8 cellular contexts compared by ENCODE assay signal in the genomic region with DNA sequence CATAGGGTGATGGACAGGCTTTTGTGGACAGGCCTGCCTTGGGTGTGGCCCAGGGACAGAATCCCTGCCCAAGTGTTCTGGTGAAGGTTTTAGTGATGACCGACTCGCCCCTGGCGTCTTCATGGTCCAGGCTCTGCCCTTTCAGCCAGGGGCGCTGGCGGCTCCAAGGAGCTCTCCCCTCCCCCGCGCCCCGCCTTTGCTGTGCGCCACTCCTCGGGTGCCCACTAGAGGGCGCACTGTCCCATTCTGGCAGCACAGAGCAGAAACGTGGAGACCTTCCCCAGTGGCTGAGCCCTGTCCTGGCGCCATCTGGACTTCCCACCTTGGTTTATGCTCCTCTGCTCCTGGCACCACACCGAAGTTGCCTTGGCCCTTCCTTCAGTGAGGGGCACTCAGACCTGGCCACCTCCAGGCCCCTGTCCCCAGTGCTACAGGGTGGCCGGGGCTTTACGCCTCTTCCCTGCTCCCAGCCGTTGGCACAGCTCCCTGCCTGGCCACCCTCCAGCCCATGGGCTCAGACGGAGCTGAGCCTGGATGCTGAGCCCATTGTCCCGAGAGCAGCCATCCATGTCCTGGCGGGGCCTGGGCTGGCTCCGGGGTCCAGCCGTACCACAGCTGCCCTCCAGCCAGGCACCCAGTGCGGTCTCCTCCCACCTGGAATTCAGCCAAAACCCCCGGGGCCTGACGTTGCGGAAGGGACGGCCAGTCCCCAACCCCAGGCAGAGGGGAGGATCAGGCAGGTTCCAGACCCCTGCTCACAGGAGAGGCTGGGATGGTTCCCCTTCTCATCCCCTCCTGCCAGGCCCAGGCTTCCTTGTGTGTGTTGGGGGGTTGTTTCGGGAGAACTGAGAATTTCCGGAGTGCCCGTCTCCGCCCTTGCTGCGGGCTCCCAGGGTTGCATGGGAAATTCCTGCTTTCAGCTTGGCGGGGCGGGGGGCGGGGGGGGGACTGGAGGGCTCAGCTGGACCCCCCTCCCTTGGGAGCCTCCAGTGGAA. TPM values are rescaled to one million over a fixed set of nuclear protein-coding genes. Genes with fewer than 3 reads are reported as not detected.
DNase-seq lines count a peak whose midpoint lies in the region; ATAC-seq and TF ChIP-seq lines count a peak whose summit lies in the region.

No MANE protein-coding gene starts in this region.

- no peaks in the 10 kb centered on the region for H3K9me2 ChIP-seq in PC-3 (replicated peaks; ENCODE audit: low read length)

- POLR2A ChIA-PET in CD4-positive, alpha-beta memory T cell (lab: Charles Lee; ENCODE audit: partially characterized antibody), result interaction anchor here (0.6 to 8.3 kb wide), 27 partner anchors 9 to 680 kb away, joined by 3 to 346 read pairs (median 4); partner anchors contain the start of genes BRF1, GPR132, PACS2 and TEDC1
- POLR2A ChIA-PET in PC-3 (lab: Charles Lee; ENCODE audit: unreplicated experiment), result interaction anchor here (0.6 to 1.8 kb wide), 3 partner anchors 9 to 59 kb away, joined by 3 to 18 read pairs (median 7); no protein-coding TSS in a partner anchor

- H3K36me3 Mint-ChIP-seq in CD4-positive, alpha-beta memory T cell, result peaks cover 0 to 13% of the 10 kb centered on the region in 2 donors
- H3K36me3 Mint-ChIP-seq in stimulated activated effector memory CD8-positive, alpha-beta T cell treated with anti-CD3 and anti-CD28 coated beads, Interleukin-12 subunit alpha, Interleukin-12 subunit beta, amount 100 ng/mL, for 72 hours, result peaks cover 34% of the 10 kb centered on the region

- H3K27ac Mint-ChIP-seq in CD4-positive, alpha-beta memory T cell, result peak overlapping the region; percentile 96 to 100 (median 100)
- H3K27ac Mint-ChIP-seq in stimulated activated effector memory CD8-positive, alpha-beta T cell treated with anti-CD3 and anti-CD28 coated beads, Interleukin-12 subunit alpha, Interleukin-12 subunit beta, amount 100 ng/mL, for 72 hours, result peak overlapping the region; percentile 100

- peak overlapping the region; percentile 83 to 92 (median 86) for H3K4me3 Mint-ChIP-seq in CD4-positive, alpha-beta memory T cell
- H3K4me3 Mint-ChIP-seq in stimulated activated effector memory CD8-positive, alpha-beta T cell treated with anti-CD3 and anti-CD28 coated beads, Interleukin-12 subunit alpha, Interleukin-12 subunit beta, amount 100 ng/mL, for 72 hours, result peak overlapping the region; percentile 73

- ATAC-seq in GM21447 (IDR thresholded peaks at IDR 0.05; ENCODE audit: unreplicated experiment) (peak; percentile 51), PC-3 (peak; percentile 44), esophagus mucosa (peak; percentile 71)
- peak; percentile 68 for ATAC-seq in stimulated activated effector memory CD8-positive, alpha-beta T cell treated with anti-CD3 and anti-CD28 coated beads, Interleukin-12 subunit alpha, Interleukin-12 subunit beta, amount 100 ng/mL, for 72 hours

- BruUV-seq in PC-3 (replicated peaks; lab: Mats Ljungman, UMichigan), result TSS peak; percentile 75

- peaks cover 8% of the 10 kb centered on the region for H3K79me2 ChIP-seq in PC-3 (ENCODE audit: low read length)

- H3K4me2 ChIP-seq in PC-3 (ENCODE audit: low read length), result peak overlapping the region; percentile 99

- peaks cover 82% of the 10 kb centered on the region for H3K4me1 ChIP-seq in CD4-positive, alpha-beta memory T cell (ENCODE audit: insufficient read depth, low read length)
- peaks cover 48% of the 10 kb centered on the region for H3K4me1 ChIP-seq in PC-3 (ENCODE audit: insufficient read depth, low read length)

- H3K36me3 ChIP-seq in CD4-positive, alpha-beta memory T cell (ENCODE audit: insufficient read depth, low read length), result no peaks in the 10 kb centered on the region
- no peaks in the 10 kb centered on the region for H3K36me3 ChIP-seq in PC-3 (ENCODE audit: low read depth, low read length)

- no peaks in the 10 kb centered on the region for H4K20me1 ChIP-seq in PC-3 (ENCODE audit: low read length)

- H3K27me3 Mint-ChIP-seq in CD4-positive, alpha-beta memory T cell, result no peaks in the 10 kb centered on the region

- DNase-seq in CD4-positive, alpha-beta memory T cell, result peak; percentile 89 to 95 (median 90)
- peak; percentile 62 for DNase-seq in Jurkat, Clone E6-1 (ENCODE audit: low read depth, low spot score)
- DNase-seq in PC-3 (peak; percentile 90), myocyte (ENCODE audit: low read depth) (peak; percentile 92)
- peak; percentile 97 to 98 for DNase-seq in activated T-cell treated with anti-CD3 and anti-CD28 coated beads, Interleukin-2, amount 50 U/mL, for 48 hours
- DNase-seq in stimulated activated effector memory CD8-positive, alpha-beta T cell treated with anti-CD3 and anti-CD28 coated beads, Interleukin-12 subunit alpha, Interleukin-12 subunit beta, amount 100 ng/mL, for 72 hours (ENCODE audit: low spot score in 2 of 2), result peak; percentile 98

- H3K9ac ChIP-seq in PC-3 (ENCODE audit: low read length), result peak overlapping the region; percentile 100

- no peaks in the 10 kb centered on the region for H3F3A ChIP-seq in PC-3 (ENCODE audit: low read length, unreplicated experiment)

- H3K9me3 Mint-ChIP-seq in CD4-positive, alpha-beta memory T cell, result peaks cover 0 to 7% (median 0%) of the 10 kb centered on the region in 8 donors
- H3K9me3 Mint-ChIP-seq in stimulated activated effector memory CD8-positive, alpha-beta T cell treated with anti-CD3 and anti-CD28 coated beads, Interleukin-12 subunit alpha, Interleukin-12 subunit beta, amount 100 ng/mL, for 72 hours, result no peaks in the 10 kb centered on the region

- peak; percentile 95 for TF ChIP-seq CTCF in PC-3 (conservative IDR thresholded peaks at IDR 0.05; ENCODE audit: low read depth, low read length)

- H2AFZ ChIP-seq in PC-3 (ENCODE audit: low read length), result peak overlapping the region; percentile 65

- no peaks in the 10 kb centered on the region for H3K9me3 ChIP-seq in CD4-positive, alpha-beta memory T cell (ENCODE audit: control insufficient read depth in 1 of 2, low read length in 2 of 2)
- H3K9me3 ChIP-seq in PC-3 (ENCODE audit: low read length), result no peaks in the 10 kb centered on the region

- peak overlapping the region; percentile 49 to 80 for H3K4me3 ChIP-seq in CD4-positive, alpha-beta memory T cell (ENCODE audit: low read length in 2 of 2)
- H3K4me3 ChIP-seq in Jurkat, Clone E6-1 (ENCODE audit: low read length), result peak overlapping the region; percentile 53
- H3K4me3 ChIP-seq in PC-3 (ENCODE audit: low read length), result peak overlapping the region; percentile 71

- CTCF ChIA-PET in CD4-positive, alpha-beta memory T cell (lab: Charles Lee; ENCODE audit: partially characterized antibody), result interaction anchor here (1.0 to 3.0 kb wide), 12 partner anchors 9 to 111 kb away, joined by 3 to 122 read pairs (median 6); no protein-coding TSS in a partner anchor
- CTCF ChIA-PET in PC-3 (lab: Charles Lee), result interaction anchor here (0.6 to 1.9 kb wide), 5 partner anchors 9 to 89 kb away, joined by 3 to 24 read pairs (median 10); partner anchors contain the start of gene TEDC1

- peaks cover 31 to 78% (median 58%) of the 10 kb centered on the region in 4 donors for H3K4me1 Mint-ChIP-seq in CD4-positive, alpha-beta memory T cell
- H3K4me1 Mint-ChIP-seq in stimulated activated effector memory CD8-positive, alpha-beta T cell treated with anti-CD3 and anti-CD28 coated beads, Interleukin-12 subunit alpha, Interleukin-12 subunit beta, amount 100 ng/mL, for 72 hours, result peaks cover 56% of the 10 kb centered on the region

- intact Hi-C loops in CD4-positive, alpha-beta memory T cell (cut with micrococcal nuclease), result loop anchor here (1.0 to 2.0 kb wide), 4 partner anchors 8 to 180 kb away; partner anchors contain the start of gene BRF1
- intact Hi-C loops in PC-3 (cut with micrococcal nuclease), result no loop called here

- no peaks in the 10 kb centered on the region for H3K27me3 ChIP-seq in CD4-positive, alpha-beta memory T cell (ENCODE audit: insufficient read depth, low read length)
- H3K27me3 ChIP-seq in PC-3 (ENCODE audit: low read length), result no peaks in the 10 kb centered on the region

- H3K27ac ChIP-seq in CD4-positive, alpha-beta memory T cell (ENCODE audit: low read depth, low read length), result peak overlapping the region; percentile 97
- H3K27ac ChIP-seq in PC-3 (ENCODE audit: low read length), result peak overlapping the region; percentile 100

RNA-seq across cellular contexts. Expression of gene CRIP1, which starts 5.6 kb away (rescaled TPM):
- 100 to 1,000 TPM; 276 to 290 TPM for total RNA-seq in CD4-positive, alpha-beta memory T cell
- 1,000 to 10,000 TPM; 1,440 to 2,028 TPM for polyA plus RNA-seq in CD4-positive, alpha-beta memory T cell
- polyA plus RNA-seq in Jurkat, Clone E6-1 (2012; ENCODE audit: insufficient read depth, insufficient read length), result 237 TPM
- total RNA-seq in PC-3 (2014; rRNA removed), result 45.9 and 48.7 TPM in 2 replicates
- 42.6 TPM for total RNA-seq in esophagus mucosa
- total RNA-seq in myocyte, result 0.99 and 2.6 TPM in 2 replicates
- 68.3 TPM for polyA plus RNA-seq in myocyte (2012)

RNA-seq across cellular contexts. Expression of gene CRIP2, which starts 6.5 kb away (rescaled TPM):
- 10 to 100 TPM; 12.1 to 13.0 TPM for total RNA-seq in CD4-positive, alpha-beta memory T cell
- 100 to 1,000 TPM in 1 of 2 donors, 10 to 100 TPM in 1; 84.5 to 256 TPM for polyA plus RNA-seq in CD4-positive, alpha-beta memory T cell
- polyA plus RNA-seq in Jurkat, Clone E6-1 (2012; ENCODE audit: insufficient read depth, insufficient read length), result 6.1 TPM
- total RNA-seq in PC-3 (2014; rRNA removed) (100 and 109 TPM in 2 replicates), esophagus mucosa (51.5 TPM), myocyte (586 and 856 TPM in 2 replicates)
- 418 TPM for polyA plus RNA-seq in myocyte (2012)

RNA-seq across cellular contexts. Expression of gene TEDC1, which starts 9.9 kb away (rescaled TPM):
- total RNA-seq in CD4-positive, alpha-beta memory T cell, result 10 to 100 TPM; 25.4 to 30.2 TPM
- polyA plus RNA-seq in CD4-positive, alpha-beta memory T cell, result 10 to 100 TPM; 10.2 to 10.4 TPM
- 44.7 TPM for polyA plus RNA-seq in Jurkat, Clone E6-1 (2012; ENCODE audit: insufficient read depth, insufficient read length)
- total RNA-seq in PC-3 (2014; rRNA removed) (66.7 and 108 TPM in 2 replicates), esophagus mucosa (8.9 TPM), myocyte (9.3 and 14.4 TPM in 2 replicates)
- 12.6 TPM for polyA plus RNA-seq in myocyte (2012)

RNA-seq across cellular contexts. Expression of gene TMEM121, which starts 45.3 kb away (rescaled TPM):
- total RNA-seq in CD4-positive, alpha-beta memory T cell, result 1 to 10 TPM; 5.4 to 6.3 TPM
- 1 to 10 TPM; 6.6 to 9.5 TPM for polyA plus RNA-seq in CD4-positive, alpha-beta memory T cell
- polyA plus RNA-seq in Jurkat, Clone E6-1 (2012; ENCODE audit: insufficient read depth, insufficient read length), result 1.5 TPM
- total RNA-seq in PC-3 (2014; rRNA removed), result 27.5 and 33.6 TPM in 2 replicates
- total RNA-seq in esophagus mucosa, result 0.48 TPM
- 3.9 and 5.3 TPM in 2 replicates for total RNA-seq in myocyte
- 2.3 TPM for polyA plus RNA-seq in myocyte (2012)

Comparison
In these comparisons a context has a peak if more than half of its experiments do, and no peak if none do; other contexts are left out.
1. Peak in every context shown above with its lines: DNase-seq, ATAC-seq, H3K4me3 ChIP-seq and H3K27ac ChIP-seq.
2. RNA of gene CRIP1, which starts 5.6 kb away (total RNA-seq): 276 to 290 TPM in CD4-positive, alpha-beta memory T cell, 45.9 to 48.7 TPM in PC-3 and 42.6 TPM in esophagus mucosa (single experiment); 0.99 to 2.6 TPM in myocyte; every median in the first group is over 10 times any median in the second.